Comparison of ENCODE assay signal across 25 cellular contexts in the genomic region with DNA sequence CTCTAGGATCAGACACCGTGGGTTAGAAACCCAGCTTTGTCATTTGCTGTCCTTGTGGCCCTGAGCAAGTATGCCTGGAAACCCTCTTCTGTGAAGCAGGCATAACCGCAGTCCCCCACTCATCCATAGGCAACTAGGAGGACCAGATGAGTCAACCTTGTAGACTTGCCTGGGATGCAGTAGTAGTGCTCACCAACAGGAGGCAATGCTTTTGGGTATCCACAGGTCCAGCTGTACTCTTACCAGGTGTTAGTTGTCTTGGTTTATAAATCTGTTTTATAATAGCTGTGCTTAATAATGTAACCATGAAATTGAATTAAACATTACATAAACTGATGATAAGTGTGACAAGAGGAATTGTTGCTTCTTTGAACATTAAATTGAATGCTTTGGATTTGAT.
DNase-seq lines count a peak whose midpoint lies in the region; ATAC-seq and TF ChIP-seq lines count a peak whose summit lies in the region.
"Had no signal": no experiment of that assay in that cellular context is flagged by ENCODE, and none has a peak within 500 bp of the region (broad histone marks: within the 10 kb centered on the region; RNA-seq: fewer than 3 reads in every experiment).

No MANE protein-coding gene starts in this region.

- no peak overlapping the region for H3K27ac Mint-ChIP-seq in glutamatergic neuron (ENCODE audit: unreplicated experiment)
- H3K27ac Mint-ChIP-seq in type B pancreatic cell: no peak overlapping the region
- no peak overlapping the region for H3K27ac Mint-ChIP-seq in effector memory CD8-positive, alpha-beta T cell
- H3K27ac Mint-ChIP-seq: stimulated activated effector memory CD8-positive, alpha-beta T cell treated with anti-CD3 and anti-CD28 coated beads, Interleukin-12 subunit alpha, Interleukin-12 subunit beta, amount 100 ng/mL, for 72 hours had no signal

- H3K36me3 Mint-ChIP-seq in glutamatergic neuron (ENCODE audit: unreplicated experiment) (no peaks in the 10 kb centered on the region), type B pancreatic cell (no peaks in the 10 kb centered on the region)
- no peaks in the 10 kb centered on the region for H3K36me3 Mint-ChIP-seq in effector memory CD8-positive, alpha-beta T cell (ENCODE audit: insufficient read depth)
- H3K36me3 Mint-ChIP-seq: CD4-positive, CD25-positive, alpha-beta regulatory T cell; stimulated activated effector memory CD8-positive, alpha-beta T cell treated with anti-CD3 and anti-CD28 coated beads, Interleukin-12 subunit alpha, Interleukin-12 subunit beta, amount 100 ng/mL, for 72 hours had no signal

- no peak overlapping the region for H3K4me3 Mint-ChIP-seq in glutamatergic neuron (ENCODE audit: unreplicated experiment)
- no peak overlapping the region for H3K4me3 Mint-ChIP-seq in type B pancreatic cell
- no peak overlapping the region for H3K4me3 Mint-ChIP-seq in effector memory CD8-positive, alpha-beta T cell
- H3K4me3 Mint-ChIP-seq: CD4-positive, CD25-positive, alpha-beta regulatory T cell; stimulated activated effector memory CD8-positive, alpha-beta T cell treated with anti-CD3 and anti-CD28 coated beads, Interleukin-12 subunit alpha, Interleukin-12 subunit beta, amount 100 ng/mL, for 72 hours had no signal

- ATAC-seq in HG03354 (IDR thresholded peaks at IDR 0.05; ENCODE audit: poor library complexity, severe bottlenecking, unreplicated experiment) (peak; percentile 44), GM18867 (IDR thresholded peaks at IDR 0.05; ENCODE audit: unreplicated experiment) (no peak)
- ATAC-seq in effector memory CD8-positive, alpha-beta T cell (replicated peaks): no peak
- ATAC-seq: body of pancreas; K562; sciatic nerve; stimulated activated effector memory CD8-positive, alpha-beta T cell treated with anti-CD3 and anti-CD28 coated beads, Interleukin-12 subunit alpha, Interleukin-12 subunit beta, amount 100 ng/mL, for 72 hours had no signal

- no peaks in the 10 kb centered on the region for H3K9me3 Mint-ChIP-seq in glutamatergic neuron (ENCODE audit: unreplicated experiment)
- H3K9me3 Mint-ChIP-seq in type B pancreatic cell: no peaks in the 10 kb centered on the region
- H3K9me3 Mint-ChIP-seq in effector memory CD8-positive, alpha-beta T cell: peaks cover 6 to 18% of the 10 kb centered on the region in 2 donors

- peak; percentile 31 for DNase-seq in DMS 273 (lab: John Stamatoyannopoulos, UW; ENCODE audit: unreplicated experiment)
- DNase-seq in DMS 273 treated with DMSO at 0.1 percent for 48 hours (lab: John Stamatoyannopoulos, UW): no peak
- DNase-seq in glutamatergic neuron: no peak
- no peak for DNase-seq in type B pancreatic cell (ENCODE audit: extremely low spot score, unreplicated experiment)
- no peak for DNase-seq in NCI-H2196 (lab: John Stamatoyannopoulos, UW; ENCODE audit: unreplicated experiment)
- DNase-seq in effector memory CD8-positive, alpha-beta T cell: no peak
- DNase-seq: activated CD4-positive, alpha-beta T cell treated with anti-CD3 and anti-CD28 coated beads, Interleukin-2, amount 50 U/mL, for 48 hours; activated naive CD4-positive, alpha-beta T cell treated with Interleukin-2 at 50 U/mL for 16 hours; adrenal gland; body of pancreas; CD4-positive, CD25-positive, alpha-beta regulatory T cell; cerebellar nuclear complex; dorsolateral prefrontal cortex; GOT3; NCI-H1417; NCI-H2081 treated with DMSO at 0.1 percent for 48 hours; NCI-H748 treated with DMSO at 0.1 percent for 48 hours; stimulated activated CD4-positive, alpha-beta T cell treated with anti-CD3 and anti-CD28 coated beads, Interleukin-4, amount 100 ng/mL, for 24 hours; substantia nigra; T-helper 1 cell had no signal

- TF ChIP-seq CTCF in glutamatergic neuron (IDR thresholded peaks at IDR 0.05; ENCODE audit: partially characterized antibody, unreplicated experiment) (peak; percentile 25), type B pancreatic cell (conservative IDR thresholded peaks at IDR 0.05) (peak; percentile 52)

- no peaks in the 10 kb centered on the region for H3K4me1 Mint-ChIP-seq in glutamatergic neuron (ENCODE audit: low read depth, unreplicated experiment)
- no peaks in the 10 kb centered on the region for H3K4me1 Mint-ChIP-seq in type B pancreatic cell (ENCODE audit: unreplicated experiment)
- no peaks in the 10 kb centered on the region for H3K4me1 Mint-ChIP-seq in effector memory CD8-positive, alpha-beta T cell (ENCODE audit: low read depth in 2 of 2)
- H3K4me1 Mint-ChIP-seq: CD4-positive, CD25-positive, alpha-beta regulatory T cell; stimulated activated effector memory CD8-positive, alpha-beta T cell treated with anti-CD3 and anti-CD28 coated beads, Interleukin-12 subunit alpha, Interleukin-12 subunit beta, amount 100 ng/mL, for 72 hours had no signal

- H3K27me3 Mint-ChIP-seq in glutamatergic neuron (ENCODE audit: unreplicated experiment) (no peaks in the 10 kb centered on the region), type B pancreatic cell (peaks cover 3% of the 10 kb centered on the region)
- no peaks in the 10 kb centered on the region for H3K27me3 Mint-ChIP-seq in effector memory CD8-positive, alpha-beta T cell
- H3K27me3 Mint-ChIP-seq: CD4-positive, CD25-positive, alpha-beta regulatory T cell had no signal
